In genomic region chr13:112967666-112968379, GRCh38 we compare ENCODE assay signal across 9 cellular contexts. TPM values are rescaled to one million over a fixed set of nuclear protein-coding genes. Genes with fewer than 3 reads are reported as not detected.
DNase-seq lines count a peak whose midpoint lies in the region; ATAC-seq and TF ChIP-seq lines count a peak whose summit lies in the region.
"Had no signal": no experiment of that assay in that cellular context is flagged by ENCODE, and none has a peak within 500 bp of the region (broad histone marks: within the 10 kb centered on the region; RNA-seq: fewer than 3 reads in every experiment).

No MANE protein-coding gene starts in this region.

- peak overlapping the region; percentile 66 for H3K27ac ChIP-seq in angular gyrus (ENCODE audit: low read depth, low read length)
- peak overlapping the region; percentile 69 to 88 (median 78) for H3K27ac ChIP-seq in transverse colon

- H3K27me3 ChIP-seq in transverse colon: peaks cover 32% of the 10 kb centered on the region

- peaks cover 0 to 18% (median 7%) of the 10 kb centered on the region in 4 donors for H3K4me1 ChIP-seq in transverse colon

- DNase-seq in activated naive CD4-positive, alpha-beta T cell treated with anti-CD3 and anti-CD28 coated beads for 36 hours: no peak
- no peak for DNase-seq in activated naive CD4-positive, alpha-beta T cell treated with anti-CD3 and anti-CD28 coated beads, Interleukin-2, amount 50 U/mL, for 72 hours (ENCODE audit: low spot score in 2 of 2)
- DNase-seq in memory B cell (ENCODE audit: low spot score in 2 of 2): no peak
- peak; percentile 3 for DNase-seq in transverse colon
- DNase-seq in globus pallidus (ENCODE audit: low spot score): no peak
- no peak for DNase-seq in NCI-H774 (lab: John Stamatoyannopoulos, UW)
- DNase-seq: C1 segment of cervical spinal cord had no signal

- intact Hi-C loops in activated naive CD4-positive, alpha-beta T cell treated with anti-CD3 and anti-CD28 coated beads for 36 hours (cut with micrococcal nuclease): loop anchor here (1.0 kb wide), 1 partner anchor 25 kb away; no protein-coding TSS in a partner anchor
- intact Hi-C loops in transverse colon (cut with DNase I; ENCODE audit: low total_unique reads): no loop called here

- CTCF ChIA-PET in activated naive CD4-positive, alpha-beta T cell treated with anti-CD3 and anti-CD28 coated beads for 36 hours (lab: Charles Lee): interaction anchor here (0.8 to 1.3 kb wide), 5 partner anchors 25 to 64 kb away, joined by 3 to 5 read pairs (median 3); no protein-coding TSS in a partner anchor

- WGBS in transverse colon (ENCODE audit: low coverage in 1 of 2), 2 donors: 75 to 78% methylated on average over 7 to 23 of the region's 23 CpGs

- peaks cover 2% of the 10 kb centered on the region for H3K36me3 Mint-ChIP-seq in activated naive CD4-positive, alpha-beta T cell treated with anti-CD3 and anti-CD28 coated beads for 36 hours (ENCODE audit: low read depth)
- H3K36me3 Mint-ChIP-seq in activated naive CD4-positive, alpha-beta T cell treated with anti-CD3 and anti-CD28 coated beads, Interleukin-2, amount 50 U/mL, for 72 hours: peaks cover 4 to 6% of the 10 kb centered on the region in 2 donors
- no peaks in the 10 kb centered on the region for H3K36me3 Mint-ChIP-seq in memory B cell

- no peaks in the 10 kb centered on the region for H3K9me3 ChIP-seq in transverse colon

- H3K4me3 Mint-ChIP-seq in activated naive CD4-positive, alpha-beta T cell treated with anti-CD3 and anti-CD28 coated beads for 36 hours: peak overlapping the region; percentile 91
- peak overlapping the region; percentile 72 for H3K4me3 Mint-ChIP-seq in memory B cell

- no peak for TF ChIP-seq POLR2A in transverse colon (IDR thresholded peaks at IDR 0.05)

- H3K36me3 ChIP-seq in transverse colon: no peaks in the 10 kb centered on the region

- ATAC-seq in activated naive CD4-positive, alpha-beta T cell treated with anti-CD3 and anti-CD28 coated beads, Interleukin-2, amount 50 U/mL, for 72 hours: no peak
- ATAC-seq in memory B cell (ENCODE audit: low read depth): no peak
- ATAC-seq in GM18868 (IDR thresholded peaks at IDR 0.05; ENCODE audit: unreplicated experiment): no peak

- no peaks in the 10 kb centered on the region for H3K27me3 Mint-ChIP-seq in activated naive CD4-positive, alpha-beta T cell treated with anti-CD3 and anti-CD28 coated beads for 36 hours (ENCODE audit: low read depth)
- H3K27me3 Mint-ChIP-seq in memory B cell: peaks cover 23% of the 10 kb centered on the region

- TF ChIP-seq CTCF in transverse colon (IDR thresholded peaks at IDR 0.05): no peak

- H3K4me1 Mint-ChIP-seq in activated naive CD4-positive, alpha-beta T cell treated with anti-CD3 and anti-CD28 coated beads for 36 hours (ENCODE audit: low read depth): peaks cover 25% of the 10 kb centered on the region
- H3K4me1 Mint-ChIP-seq in memory B cell: peaks cover 18% of the 10 kb centered on the region

- in situ Hi-C loops in transverse colon (cut with MboI; ENCODE audit: low pct_ligation_motif_present in 1 of 4, low pct_unique_long_range_greater_than_20kb in 1 of 4, low sequenced_read_pairs in 3 of 4): loop anchor here in 1 of 4 donors (25.0 kb wide), 1 partner anchor 419 kb away; no protein-coding TSS in a partner anchor

- no peaks in the 10 kb centered on the region for H3K9me3 Mint-ChIP-seq in activated naive CD4-positive, alpha-beta T cell treated with anti-CD3 and anti-CD28 coated beads for 36 hours
- peaks cover 0 to 5% of the 10 kb centered on the region in 2 donors for H3K9me3 Mint-ChIP-seq in activated naive CD4-positive, alpha-beta T cell treated with anti-CD3 and anti-CD28 coated beads, Interleukin-2, amount 50 U/mL, for 72 hours
- H3K9me3 Mint-ChIP-seq in memory B cell: peaks cover 6% of the 10 kb centered on the region

- H3K27ac Mint-ChIP-seq in activated naive CD4-positive, alpha-beta T cell treated with anti-CD3 and anti-CD28 coated beads for 36 hours: no peak overlapping the region
- peak overlapping the region in 1 of 2 donors; percentile 68 for H3K27ac Mint-ChIP-seq in activated naive CD4-positive, alpha-beta T cell treated with anti-CD3 and anti-CD28 coated beads, Interleukin-2, amount 50 U/mL, for 72 hours
- no peak overlapping the region for H3K27ac Mint-ChIP-seq in memory B cell

- H3K4me3 ChIP-seq in transverse colon: peak overlapping the region in 3 of 4 donors; percentile 39 to 55 (median 54)

- TF ChIP-seq EP300 in transverse colon (IDR thresholded peaks at IDR 0.05; ENCODE audit: low read depth): no peak

RNA-seq across cellular contexts. Expression of gene MCF2L, which starts 1.2 kb away (rescaled TPM):
- 1 to 10 TPM; 6.5 to 7.4 TPM for total RNA-seq in activated naive CD4-positive, alpha-beta T cell treated with anti-CD3 and anti-CD28 coated beads for 36 hours
- 10 to 100 TPM in 1 of 2 donors, 1 to 10 TPM in 1; 4.8 to 14.2 TPM for total RNA-seq in activated naive CD4-positive, alpha-beta T cell treated with anti-CD3 and anti-CD28 coated beads, Interleukin-2, amount 50 U/mL, for 72 hours
- total RNA-seq in transverse colon: 100 to 1,000 TPM in 2 of 4 donors, 10 to 100 TPM in 2; 62.1 to 186 (median 91.3) TPM

Comparison
In these comparisons a context has a peak if more than half of its experiments do, and no peak if none do; other contexts are left out.
1. RNA of gene MCF2L, which starts 1.2 kb away (total RNA-seq): 62.1 to 186 TPM in transverse colon; 4.8 to 14.2 TPM in activated naive CD4-positive, alpha-beta T cell treated with anti-CD3 and anti-CD28 coated beads, Interleukin-2, amount 50 U/mL, for 72 hours and 6.5 to 7.4 TPM in activated naive CD4-positive, alpha-beta T cell treated with anti-CD3 and anti-CD28 coated beads for 36 hours; every median in the first group is over 4 times any median in the second.